17 cellular contexts compared by ENCODE assay signal in genomic region chr3:149839874-149840273, GRCh38. TPM values are rescaled to one million over a fixed set of nuclear protein-coding genes. Genes with fewer than 3 reads are reported as not detected.
"Had no signal": no experiment of that assay in that cellular context is flagged by ENCODE, and none has a peak within 500 bp of the region (broad histone marks: within the 10 kb centered on the region; RNA-seq: fewer than 3 reads in every experiment).

No MANE protein-coding gene starts in this region.

- H3K27ac ChIP-seq: ascending aorta, dorsolateral prefrontal cortex, esophagus muscularis mucosa, upper lobe of right lung had no signal

- ATAC-seq: activated CD8-positive, alpha-beta T cell treated with anti-CD3 and anti-CD28 coated beads, Interleukin-2, amount 10 ng/mL, durations not matched to agents 7 days and 5 days; sciatic nerve; stimulated activated naive CD8-positive, alpha-beta T cell treated with anti-CD3 and anti-CD28 coated beads, Interleukin-15, amount 100 ng/mL, for 72 hours; upper lobe of right lung had no signal

- H3K4me3 ChIP-seq: ascending aorta, dorsolateral prefrontal cortex, esophagus muscularis mucosa, spleen, upper lobe of right lung had no signal

- H3K9me3 ChIP-seq: ascending aorta, upper lobe of right lung had no signal

- H3K4me1 ChIP-seq: ascending aorta had no signal

- DNase-seq: activated CD4-positive, alpha-beta T cell treated with anti-CD3 and anti-CD28 coated beads, Interleukin-2, amount 10 ng/mL, durations not matched to agents 24 days and 14 days; activated CD4-positive, CD25-positive, alpha-beta regulatory T cell; activated CD8-positive, alpha-beta memory T cell treated with anti-CD3 and anti-CD28 coated beads, Interleukin-2, amount 50 U/mL, for 48 hours; activated CD8-positive, alpha-beta T cell treated with anti-CD3 and anti-CD28 coated beads, Interleukin-2, amount 10 ng/mL, durations not matched to agents 7 days and 5 days; activated naive CD4-positive, alpha-beta T cell; dorsolateral prefrontal cortex; endodermal cell; foreskin fibroblast; glutamatergic neuron; spleen; stimulated activated naive CD8-positive, alpha-beta T cell treated with anti-CD3 and anti-CD28 coated beads, Interleukin-15, amount 100 ng/mL, for 72 hours; upper lobe of right lung had no signal

- H3K27me3 ChIP-seq: ascending aorta, dorsolateral prefrontal cortex, esophagus muscularis mucosa, spleen, upper lobe of right lung had no signal

- H3K36me3 ChIP-seq: esophagus muscularis mucosa, upper lobe of right lung had no signal

RNA-seq across cellular contexts. Expression of gene ANKUB1, which starts 47.5 kb away (rescaled TPM):
- total RNA-seq: activated CD4-positive, alpha-beta T cell treated with anti-CD3 and anti-CD28 coated beads, Interleukin-2, amount 10 ng/mL, durations not matched to agents 24 days and 14 days; activated CD8-positive, alpha-beta T cell treated with anti-CD3 and anti-CD28 coated beads, Interleukin-2, amount 10 ng/mL, durations not matched to agents 7 days and 5 days; ascending aorta; endodermal cell; lower leg skin; spleen; T-helper 2 cell treated with Interferon-gamma antibody and Interleukin-4, amounts not matched to agents 100 ng/mL and 5 ng/mL, for 36 hours; upper lobe of right lung had no signal
